Comparison of ENCODE assay signal across 18 cellular contexts in genomic region chr18:80056095-80056494, GRCh38. TPM values are rescaled to one million over a fixed set of nuclear protein-coding genes. Genes with fewer than 3 reads are reported as not detected.
DNase-seq lines count a peak whose midpoint lies in the region; ATAC-seq, FAIRE-seq and TF ChIP-seq lines count a peak whose summit lies in the region.
"Had no signal": no experiment of that assay in that cellular context is flagged by ENCODE, and none has a peak within 500 bp of the region (broad histone marks: within the 10 kb centered on the region; RNA-seq: fewer than 3 reads in every experiment).

No MANE protein-coding gene starts in this region.

- 79% methylated on average over 2 of the region's 2 CpGs for WGBS in HepG2 (ENCODE audit: low lambda C conversion rate)
- WGBS in right lobe of liver (ENCODE audit: insufficient coverage, low coverage, low lambda C conversion rate, missing lambda C conversion rate) = 100% methylated on average over 2 of the region's 2 CpGs
- WGBS in endodermal cell (ENCODE audit: insufficient coverage in 1 of 2, insufficient read length in 1 of 2), 2 experiments = 86 to 93% methylated on average over 1 to 2 of the region's 2 CpGs

- TF ChIP-seq POLR2A in HepG2 (IDR thresholded peaks at IDR 0.05; ENCODE audit: insufficient read depth in 1 of 2, low read depth in 2 of 2, low read length in 2 of 2) (no peak), right lobe of liver (IDR thresholded peaks at IDR 0.05) (no peak)

- intact Hi-C loops in HepG2 (cut with micrococcal nuclease; ENCODE audit: unreplicated experiment) = no loop called here
- intact Hi-C loops in right lobe of liver (cut with DNase I) = no loop called here

- BruUV-seq in HepG2 (replicated peaks; lab: Mats Ljungman, UMichigan) = no TSS peak

- TF ChIP-seq EP300 in HepG2 (IDR thresholded peaks at IDR 0.05; ENCODE audit: low read depth in 2 of 2, low read length in 2 of 2) = no peak
- no peak for TF ChIP-seq EP300 in HepG2 (CRISPR knock-in tag; IDR thresholded peaks at IDR 0.05; ENCODE audit: borderline replicate concordance)

- H3K9me3 ChIP-seq in HepG2 (ENCODE audit: low read length) (peaks cover 51% of the 10 kb centered on the region), right lobe of liver (peaks cover 0 to 21% (median 0%) of the 10 kb centered on the region in 4 donors), HEK293 (ENCODE audit: control insufficient read depth, insufficient read depth, low read depth, low read length) (no peaks in the 10 kb centered on the region; the same call in 1 of the 2 replicates), endodermal cell (ENCODE audit: control insufficient read depth, low read length) (peaks cover 66% of the 10 kb centered on the region)

- H3K27ac Mint-ChIP-seq in WTC11 (no peak overlapping the region), endodermal cell (no peak overlapping the region)
- H3K27ac Mint-ChIP-seq: B cell; CD8-positive, alpha-beta T cell; GM23338 had no signal

- H4K20me1 ChIP-seq in HepG2 (ENCODE audit: insufficient read depth, low read length) = no peaks in the 10 kb centered on the region
- H4K20me1 ChIP-seq: BLaER1 treated with 17β-estradiol and CSF1 and Interleukin-3, amounts not matched to agents 10 nM and 100 nM had no signal

- H3K9me3 Mint-ChIP-seq in WTC11 (peaks cover 94% of the 10 kb centered on the region), endodermal cell (peaks cover 89% of the 10 kb centered on the region)

- H3K4me1 Mint-ChIP-seq in WTC11 (no peaks in the 10 kb centered on the region), endodermal cell (no peaks in the 10 kb centered on the region)
- H3K4me1 Mint-ChIP-seq: B cell, GM23338 had no signal

- ATAC-seq in HepG2 (no peak), right lobe of liver (no peak), WTC11 (no peak)
- ATAC-seq: CD8-positive, alpha-beta T cell; GM23338 had no signal

- in situ Hi-C loops in HepG2 (cut with HindIII; ENCODE audit: extremely low pct_ligation_motif_present, low pct_unique_long_range_greater_than_20kb) = no loop called here

- peaks cover 47% of the 10 kb centered on the region for H3K27me3 Mint-ChIP-seq in WTC11 (ENCODE audit: low read depth)
- peaks cover 30% of the 10 kb centered on the region for H3K27me3 Mint-ChIP-seq in endodermal cell (ENCODE audit: insufficient read depth)
- H3K27me3 Mint-ChIP-seq: B cell had no signal

- POLR2A ChIA-PET in HepG2 (lab: Yijun Ruan, JAX) = no interaction called here
- POLR2A ChIA-PET in HEK293 (lab: Yijun Ruan, JAX) = no interaction called here
- POLR2A ChIA-PET in WTC11 (lab: Charles Lee) = no interaction called here

- H3K4me1 ChIP-seq in HepG2 (ENCODE audit: insufficient read depth, low read length) = no peaks in the 10 kb centered on the region
- H3K4me1 ChIP-seq in right lobe of liver = no peaks in the 10 kb centered on the region
- no peaks in the 10 kb centered on the region for H3K4me1 ChIP-seq in HEK293 (ENCODE audit: control insufficient read depth, insufficient read depth, low read length)
- H3K4me1 ChIP-seq in endodermal cell (ENCODE audit: control insufficient read depth, insufficient read depth, low read length) = no peaks in the 10 kb centered on the region

- H3K4me2 ChIP-seq in HepG2 (ENCODE audit: low read depth, low read length) = no peak overlapping the region
- H3K4me2 ChIP-seq: BLaER1 treated with 17β-estradiol and CSF1 and Interleukin-3, amounts not matched to agents 10 nM and 100 nM; GM23338 had no signal

- H3K36me3 Mint-ChIP-seq in WTC11 = peaks cover 70% of the 10 kb centered on the region
- H3K36me3 Mint-ChIP-seq in endodermal cell (ENCODE audit: low read depth) = peaks cover 14% of the 10 kb centered on the region

- H3K27me3 ChIP-seq in HepG2 (ENCODE audit: control insufficient read depth in 1 of 2, insufficient read depth in 2 of 2, low read length in 2 of 2) (no peaks in the 10 kb centered on the region), right lobe of liver (no peaks in the 10 kb centered on the region), endodermal cell (ENCODE audit: control insufficient read depth, insufficient read depth, low read length, poor library complexity, severe bottlenecking) (no peaks in the 10 kb centered on the region)
- H3K27me3 ChIP-seq: BLaER1 treated with 17β-estradiol and CSF1 and Interleukin-3, amounts not matched to agents 10 nM and 100 nM had no signal

- H3K79me2 ChIP-seq in HepG2 (ENCODE audit: insufficient read depth, low read length) = no peaks in the 10 kb centered on the region

- no peak overlapping the region for H3K4me3 ChIP-seq in HepG2 (replicated peaks in 1 of 3; ENCODE audit: insufficient read depth in 1 of 3, low read depth in 2 of 3, low read length in 3 of 3)
- no peak overlapping the region for H3K4me3 ChIP-seq in right lobe of liver
- H3K4me3 ChIP-seq in HEK293 (ENCODE audit: low read depth, low read length) = no peak overlapping the region
- H3K4me3 ChIP-seq in endodermal cell (ENCODE audit: low read length) = no peak overlapping the region
- H3K4me3 ChIP-seq: BLaER1 treated with 17β-estradiol and CSF1 and Interleukin-3, amounts not matched to agents 10 nM and 100 nM; GM23338 had no signal

- no peak for DNase-seq in HepG2 (ENCODE audit: low spot score)
- DNase-seq in right lobe of liver = no peak
- no peak for DNase-seq in WTC11 (ENCODE audit: low spot score)
- no peak for DNase-seq in LoVo (ENCODE audit: low spot score)
- DNase-seq in endodermal cell = no peak
- DNase-seq in DMS153 treated with DMSO at 0.1 percent for 48 hours (lab: John Stamatoyannopoulos, UW; ENCODE audit: unreplicated experiment) = no peak
- DNase-seq: CD8-positive, alpha-beta T cell; COR-L47; DMS 273 treated with DMSO at 0.1 percent for 48 hours; DMS79 treated with DMSO at 0.1 percent for 48 hours; HCEC 1CT had no signal

- TF ChIP-seq RAD21 in HepG2 (CRISPR knock-in tag; IDR thresholded peaks at IDR 0.05) = no peak

- no peak overlapping the region for H2AFZ ChIP-seq in HepG2 (ENCODE audit: low read length)
- H2AFZ ChIP-seq: GM23338 had no signal

- H3K9ac ChIP-seq in HepG2 (ENCODE audit: insufficient read depth, low read depth, low read length) (no peak overlapping the region), endodermal cell (ENCODE audit: extremely low read depth, low read length, poor library complexity, severe bottlenecking) (no peak overlapping the region)
- H3K9ac ChIP-seq: BLaER1 treated with 17β-estradiol and CSF1 and Interleukin-3, amounts not matched to agents 10 nM and 100 nM had no signal

- CTCF ChIA-PET in HepG2 (lab: Yijun Ruan, JAX; ENCODE audit: low intra/inter-chr PET ratio, low total read pairs) (no interaction called here), HEK293 (lab: Yijun Ruan, JAX) (interaction anchor here (0.6 kb wide), 1 partner anchor 749 kb away, joined by 3 read pairs; no protein-coding TSS in a partner anchor), WTC11 (lab: Charles Lee) (no interaction called here)

- no peaks in the 10 kb centered on the region; a peak in 1 of 5 replicates for H3K36me3 ChIP-seq in HepG2 (replicated peaks in 1 of 2; ENCODE audit: control insufficient read depth in 1 of 2, insufficient read depth in 2 of 2, low read length in 2 of 2)
- H3K36me3 ChIP-seq in right lobe of liver = no peaks in the 10 kb centered on the region
- H3K36me3 ChIP-seq in HEK293 (ENCODE audit: control insufficient read depth in 2 of 2, insufficient read depth in 1 of 2, low read length in 2 of 2) = peaks cover 0 to 2% of the 10 kb centered on the region in 2 experiments; a peak in 1 of 3 replicates
- H3K36me3 ChIP-seq in endodermal cell (ENCODE audit: control insufficient read depth, insufficient read depth, low read length) = peaks cover 7% of the 10 kb centered on the region

- no peak for FAIRE-seq in HepG2 (lab: Jason Lieb, UNC)
- FAIRE-seq: GM12892, GM18507, H54 had no signal

- H3K27ac ChIP-seq in HepG2 (ENCODE audit: extremely low read length, insufficient read depth, low read length) (no peak overlapping the region), right lobe of liver (no peak overlapping the region), HEK293 (ENCODE audit: extremely low read depth, low read depth, low read length) (no peak overlapping the region), endodermal cell (ENCODE audit: low read depth, low read length) (no peak overlapping the region)
- H3K27ac ChIP-seq: BLaER1 treated with 17β-estradiol and CSF1 and Interleukin-3, amounts not matched to agents 10 nM and 100 nM had no signal

- H3K4me3 Mint-ChIP-seq in WTC11 (no peak overlapping the region), endodermal cell (no peak overlapping the region)
- H3K4me3 Mint-ChIP-seq: B cell; CD8-positive, alpha-beta T cell; GM23338 had no signal

- TF ChIP-seq CTCF in HepG2 (CRISPR knock-in tag; IDR thresholded peaks at IDR 0.05) (no peak), right lobe of liver (IDR thresholded peaks at IDR 0.05) (no peak), HEK293 (tag by site-specific recombination; IDR thresholded peaks at IDR 0.05) (no peak), WTC11 (IDR thresholded peaks at IDR 0.05) (no peak), endodermal cell (conservative IDR thresholded peaks at IDR 0.05) (no peak)

RNA-seq across cellular contexts. Expression of gene RBFA, which starts 21.9 kb away (rescaled TPM):
- total RNA-seq in HepG2 (2016; rRNA removed; fragmentation: Illumina TruSeq; extraction: Trizol) = 42.2 and 42.4 TPM in 2 replicates
- 13.9 and 16.9 TPM in 2 replicates for total RNA-seq in HepG2 (2016; cell fraction: cytosol; rRNA removed; fragmentation: Illumina TruSeq; extraction: Trizol; ENCODE audit: low read depth)
- 43.3 and 44.9 TPM in 2 replicates for total RNA-seq in HepG2 (2016; cell fraction: insoluble cytoplasmic fraction; rRNA removed; fragmentation: Illumina TruSeq; extraction: Trizol)
- 22.2 and 22.8 TPM in 2 replicates for total RNA-seq in HepG2 (2016; cell fraction: membrane; rRNA removed; fragmentation: Illumina TruSeq; extraction: Trizol)
- total RNA-seq in HepG2 (2016; cell fraction: nucleus; rRNA removed; fragmentation: Illumina TruSeq; extraction: Trizol) = 31.4 and 38.8 TPM in 2 replicates
- 29.7 and 31.7 TPM in 2 replicates for polyA plus RNA-seq in HepG2 (2011; rRNA removed)
- 22.0 and 22.4 TPM in 2 replicates for polyA plus RNA-seq in HepG2 (2011; cell fraction: cytosol; rRNA removed)
- polyA plus RNA-seq in HepG2 (2011; cell fraction: nucleus; rRNA removed) = 40.3 and 51.2 TPM in 2 replicates
- polyA plus RNA-seq in HepG2 (2012) = 21.5 and 24.8 TPM in 2 replicates
- 13.2 and 15.2 TPM in 2 replicates for polyA plus RNA-seq in HepG2 (2016; cell fraction: cytosol; fragmentation: Illumina TruSeq; extraction: Trizol; ENCODE audit: low read depth)
- polyA plus RNA-seq in HepG2 (2016; cell fraction: insoluble cytoplasmic fraction; fragmentation: Illumina TruSeq; extraction: Trizol; ENCODE audit: low read depth) = 42.0 and 44.0 TPM in 2 replicates
- 18.4 and 18.9 TPM in 2 replicates for polyA plus RNA-seq in HepG2 (2016; cell fraction: membrane; fragmentation: Illumina TruSeq; extraction: Trizol; ENCODE audit: low read depth)
- 40.6 and 48.1 TPM in 2 replicates for polyA plus RNA-seq in HepG2 (2016; cell fraction: nucleus; fragmentation: Illumina TruSeq; extraction: Trizol; ENCODE audit: insufficient read depth, low read depth)
- 21.7 and 27.6 TPM in 2 replicates for polyA minus RNA-seq in HepG2 (2011; rRNA and poly(A)+ RNA removed; ENCODE audit: low replicate concordance)
- 9.1 and 9.3 TPM in 2 replicates for polyA minus RNA-seq in HepG2 (2011; cell fraction: cytosol; rRNA and poly(A)+ RNA removed)
- polyA minus RNA-seq in HepG2 (2011; cell fraction: nucleus; rRNA and poly(A)+ RNA removed) = 71.3 and 80.8 TPM in 2 replicates
- total RNA-seq in right lobe of liver = 10 to 100 TPM; 12.3 to 36.6 (median 18.8) TPM
- total RNA-seq in WTC11 (2021) = 32.1 to 37.1 TPM (median 33.2 TPM) in 3 replicates
- total RNA-seq in endodermal cell = 10 to 100 TPM; 16.6 to 27.6 TPM
- 26.5 TPM for polyA plus RNA-seq in endodermal cell (2013, experiment 1 of 2)
- polyA plus RNA-seq in endodermal cell (2013, experiment 2 of 2) = 24.5 TPM

RNA-seq across cellular contexts. Expression of gene ADNP2, which starts 53.0 kb away (rescaled TPM):
- total RNA-seq in HepG2 (2016; rRNA removed; fragmentation: Illumina TruSeq; extraction: Trizol) (25.5 and 28.6 TPM in 2 replicates), right lobe of liver (1 to 10 TPM; 4.4 to 9.9 (median 7.7) TPM), WTC11 (2021) (46.5 to 56.0 TPM (median 49.0 TPM) in 3 replicates), endodermal cell (10 to 100 TPM; 38.4 to 51.0 TPM)
- total RNA-seq in HepG2 (2016; cell fraction: cytosol; rRNA removed; fragmentation: Illumina TruSeq; extraction: Trizol; ENCODE audit: low read depth) = 2.3 TPM in 2 replicates
- 23.8 and 24.2 TPM in 2 replicates for total RNA-seq in HepG2 (2016; cell fraction: insoluble cytoplasmic fraction; rRNA removed; fragmentation: Illumina TruSeq; extraction: Trizol)
- total RNA-seq in HepG2 (2016; cell fraction: membrane; rRNA removed; fragmentation: Illumina TruSeq; extraction: Trizol) = 11.9 and 13.0 TPM in 2 replicates
- total RNA-seq in HepG2 (2016; cell fraction: nucleus; rRNA removed; fragmentation: Illumina TruSeq; extraction: Trizol) = 17.1 and 18.2 TPM in 2 replicates
- polyA plus RNA-seq in HepG2 (2011; rRNA removed) = 9.9 and 10.8 TPM in 2 replicates
- polyA plus RNA-seq in HepG2 (2011; cell fraction: cytosol; rRNA removed) = 8.0 and 8.3 TPM in 2 replicates
- polyA plus RNA-seq in HepG2 (2011; cell fraction: nucleus; rRNA removed) = 12.3 and 13.9 TPM in 2 replicates
- polyA plus RNA-seq in HepG2 (2012) = 15.1 and 15.4 TPM in 2 replicates
- polyA plus RNA-seq in HepG2 (2016; cell fraction: cytosol; fragmentation: Illumina TruSeq; extraction: Trizol; ENCODE audit: low read depth) = 0.66 and 0.67 TPM in 2 replicates
- 17.6 and 18.3 TPM in 2 replicates for polyA plus RNA-seq in HepG2 (2016; cell fraction: insoluble cytoplasmic fraction; fragmentation: Illumina TruSeq; extraction: Trizol; ENCODE audit: low read depth)
- 4.1 and 4.5 TPM in 2 replicates for polyA plus RNA-seq in HepG2 (2016; cell fraction: membrane; fragmentation: Illumina TruSeq; extraction: Trizol; ENCODE audit: low read depth)
- polyA plus RNA-seq in HepG2 (2016; cell fraction: nucleus; fragmentation: Illumina TruSeq; extraction: Trizol; ENCODE audit: insufficient read depth, low read depth) = 21.2 and 21.4 TPM in 2 replicates
- 36.7 and 42.7 TPM in 2 replicates for polyA minus RNA-seq in HepG2 (2011; rRNA and poly(A)+ RNA removed; ENCODE audit: low replicate concordance)
- 14.4 and 15.4 TPM in 2 replicates for polyA minus RNA-seq in HepG2 (2011; cell fraction: cytosol; rRNA and poly(A)+ RNA removed)
- 32.1 and 32.2 TPM in 2 replicates for polyA minus RNA-seq in HepG2 (2011; cell fraction: nucleus; rRNA and poly(A)+ RNA removed)
- 32.2 TPM for polyA plus RNA-seq in endodermal cell (2013, experiment 1 of 2)
- 34.7 TPM for polyA plus RNA-seq in endodermal cell (2013, experiment 2 of 2)

Comparison
In these comparisons a context has a peak if more than half of its experiments do, and no peak if none do; other contexts are left out.
1. Of the 63 proteins assayed by ChIP-seq in both HepG2 and HEK293: peak only in HepG2: none; only in HEK293: SETDB1, ZNF280D and ZNF510; in both: none; in neither: 60.